Comparison of ENCODE assay signal across 8 cellular contexts in the genomic region with DNA sequence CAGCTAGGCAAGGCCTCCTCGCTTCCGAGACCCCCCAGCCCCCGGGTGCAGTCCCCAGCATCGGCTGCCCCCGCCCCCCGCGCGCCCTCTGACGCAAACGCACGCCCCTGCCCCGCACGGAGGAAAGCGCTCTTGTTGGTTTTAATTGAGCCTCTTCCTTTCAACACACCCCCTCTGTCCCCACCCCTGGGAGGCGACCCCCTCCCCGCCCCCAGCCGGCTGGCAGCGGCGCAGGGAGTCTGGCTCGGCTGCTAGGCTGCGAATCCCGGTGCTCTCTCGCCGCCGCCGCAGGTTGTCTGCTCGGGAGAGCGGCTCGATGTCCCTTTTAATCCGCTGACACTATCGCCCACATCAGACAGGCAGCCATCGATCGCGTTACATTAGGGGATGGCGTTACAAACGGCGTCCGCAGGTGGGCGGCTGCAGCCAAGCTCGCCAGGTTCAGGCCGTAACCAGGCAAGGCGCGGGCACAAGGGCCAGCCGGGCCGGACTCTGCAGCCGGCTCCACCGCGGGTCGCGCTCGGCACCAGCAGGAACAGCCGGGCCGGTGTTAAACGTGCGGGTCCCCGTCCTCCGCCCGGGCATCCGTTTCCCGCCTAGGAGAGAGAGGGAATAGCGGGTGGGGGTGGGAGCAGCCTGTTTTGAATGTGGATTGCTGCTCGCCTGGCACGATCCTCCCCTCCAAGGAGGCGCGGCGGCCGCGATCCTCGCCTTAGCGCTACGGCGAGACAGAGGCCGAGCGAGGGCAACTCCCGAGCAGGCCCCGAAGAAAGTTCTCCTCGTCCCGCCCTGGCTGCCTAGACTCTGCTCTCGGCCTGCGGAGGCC. TPM values are rescaled to one million over a fixed set of nuclear protein-coding genes. Genes with fewer than 3 reads are reported as not detected.
DNase-seq lines count a peak whose midpoint lies in the region; ATAC-seq and TF ChIP-seq lines count a peak whose summit lies in the region.

No MANE protein-coding gene starts in this region.

- TF ChIP-seq CTCF in KMS-11 (conservative IDR thresholded peaks at IDR 0.05; ENCODE audit: low read depth, low read length) (no peak), astrocyte of the spinal cord (IDR thresholded peaks at IDR 0.05; ENCODE audit: low read depth, low read length) (no peak), kidney epithelial cell (IDR thresholded peaks at IDR 0.05; ENCODE audit: insufficient read depth, low read length, poor library complexity, severe bottlenecking) (no peak), stomach (IDR thresholded peaks at IDR 0.05) (no peak)

- WGBS in stomach, 5 donors: 1 to 3% (median 2%) methylated on average over 24 to 80 of the region's 80 CpGs

- ATAC-seq in GM21529 (IDR thresholded peaks at IDR 0.05; ENCODE audit: unreplicated experiment) (no peak), GM19328 (IDR thresholded peaks at IDR 0.05; ENCODE audit: unreplicated experiment) (no peak)

- H3K9ac ChIP-seq in KMS-11: no peak overlapping the region

- no peaks in the 10 kb centered on the region for H3K9me3 ChIP-seq in stomach

- intact Hi-C loops in stomach (cut with DNase I; ENCODE audit: low total_unique reads): no loop called here

- no peaks in the 10 kb centered on the region for H3K79me2 ChIP-seq in KMS-11 (ENCODE audit: insufficient read depth, low read depth)

- TF ChIP-seq POLR2A in stomach (IDR thresholded peaks at IDR 0.05): no peak

- H3K36me3 ChIP-seq in KMS-11 (ENCODE audit: insufficient read depth) (no peaks in the 10 kb centered on the region), kidney epithelial cell (ENCODE audit: control insufficient read depth, insufficient read depth, low read length) (no peaks in the 10 kb centered on the region), stomach (no peaks in the 10 kb centered on the region)

- H2AFZ ChIP-seq in KMS-11 (ENCODE audit: low read depth): peak overlapping the region; percentile 89

- peak overlapping the region; percentile 80 for H3K4me2 ChIP-seq in KMS-11

- H3K4me1 ChIP-seq in KMS-11 (ENCODE audit: low read depth, poor library complexity, severe bottlenecking) (peaks cover 6% of the 10 kb centered on the region), stomach (peaks cover 33 to 68% (median 48%) of the 10 kb centered on the region in 4 donors)

- TF ChIP-seq EP300 in stomach (IDR thresholded peaks at IDR 0.05): no peak

- H3K27ac ChIP-seq in KMS-11: no peak overlapping the region
- peak overlapping the region; percentile 65 to 95 (median 88) for H3K27ac ChIP-seq in stomach

- H3K27me3 ChIP-seq in KMS-11 (ENCODE audit: insufficient read depth, low read depth) (no peaks in the 10 kb centered on the region), kidney epithelial cell (ENCODE audit: control insufficient read depth, insufficient read depth, low read length) (no peaks in the 10 kb centered on the region), stomach (peaks cover 0 to 96% (median 62%) of the 10 kb centered on the region in 3 donors)

- DNase-seq in Daoy (ENCODE audit: low read depth) (peak; percentile 58), astrocyte of the spinal cord (ENCODE audit: low read depth, low spot score) (peak; percentile 70), kidney epithelial cell (ENCODE audit: low read depth) (no peak), stomach (no peak)
- no peak for DNase-seq in NK-92 treated with Interleukin-12 subunit alpha and Interleukin-12 subunit beta, amount 100 ng/mL, for 24 hours (lab: John Stamatoyannopoulos, UW)

- in situ Hi-C loops in astrocyte of the spinal cord (cut with HindIII; ENCODE audit: low sequenced_read_pairs): no loop called here

- no peaks in the 10 kb centered on the region for H4K20me1 ChIP-seq in KMS-11 (ENCODE audit: insufficient read depth)

- H3K4me3 ChIP-seq in KMS-11 (IDR thresholded peaks at IDR 0.05; ENCODE audit: insufficient read depth, low read depth, low read length) (no peak overlapping the region), astrocyte of the spinal cord (ENCODE audit: low read depth, low read length) (peak overlapping the region; percentile 76), kidney epithelial cell (ENCODE audit: low read depth, low read length) (peak overlapping the region; percentile 77), stomach (peak overlapping the region; percentile 52 to 64 (median 61))

RNA-seq across cellular contexts. Expression of a gene that starts 1.2 kb away (rescaled TPM):
- total RNA-seq in Daoy (2014; rRNA removed; shearing (Covaris generic)): 6.1 and 10.5 TPM in 2 replicates
- total RNA-seq in kidney epithelial cell: 5.3 and 9.5 TPM in 2 replicates
- total RNA-seq in stomach: 10 to 100 TPM in 4 of 5 donors, 1 to 10 TPM in 1; 4.3 to 40.8 (median 15.8) TPM
- polyA plus RNA-seq in stomach: 10 to 100 TPM in 2 of 3 donors, 1 to 10 TPM in 1; 9.7 to 19.6 (median 12.7) TPM

RNA-seq across cellular contexts. Expression of a gene that starts 3.2 kb away (rescaled TPM):
- total RNA-seq in Daoy (2014; rRNA removed; shearing (Covaris generic)): 7.3 and 10.0 TPM in 2 replicates
- 12.8 and 13.2 TPM in 2 replicates for total RNA-seq in kidney epithelial cell
- total RNA-seq in stomach: 100 to 1,000 TPM in 1 of 5 donors, 10 to 100 TPM in 3, under 1 TPM in 1; 0.87 to 115 (median 20.4) TPM
- polyA plus RNA-seq in stomach: 10 to 100 TPM; 10.7 to 25.7 (median 24.3) TPM

Comparison
In these comparisons a context has a peak if more than half of its experiments do, and no peak if none do; other contexts are left out.
1. DNase-seq: peak in Daoy (single experiment) and astrocyte of the spinal cord (single experiment); none in kidney epithelial cell (single experiment), stomach (single experiment) and NK-92 treated with Interleukin-12 subunit alpha and Interleukin-12 subunit beta, amount 100 ng/mL, for 24 hours (single experiment).